1 cellular context compared by ENCODE assay signal in genomic region chr2:54903736-54904554, GRCh38.
A peak's percentile ranks its signal among the peaks of the same experiment; 100 is the strongest.
TF ChIP-seq lines count a peak whose summit lies in the region.

No MANE protein-coding gene starts in this region.

TF ChIP-seq in SK-N-SH, 30 proteins besides CTCF, POLR2A, EP300 and RAD21 (continued from another document):
- TF ChIP-seq FOXJ3 (CRISPR knock-in tag; IDR thresholded peaks at IDR 0.05) (no peak), EZH2phosphoT487 (IDR thresholded peaks at IDR 0.05; ENCODE audit: borderline replicate concordance, low read depth) (no peak), TCF12 (IDR thresholded peaks at IDR 0.05) (peak; percentile 87), JUND (IDR thresholded peaks at IDR 0.05) (peak; percentile 99), FOXM1 (IDR thresholded peaks at IDR 0.05; ENCODE audit: low read depth) (peak; percentile 51; the same call in 1 of the 2 replicates), MAX (IDR thresholded peaks at IDR 0.05; ENCODE audit: low read depth) (peak; percentile 86), RCOR1 (IDR thresholded peaks at IDR 0.05; ENCODE audit: low read length) (no peak), RXRA (IDR thresholded peaks at IDR 0.05; ENCODE audit: borderline replicate concordance, low read depth) (peak; percentile 69; the same call in 1 of the 2 replicates), SIN3A (IDR thresholded peaks at IDR 0.05; ENCODE audit: borderline replicate concordance, low read depth, low read length) (no peak), CHD2 (IDR thresholded peaks at IDR 0.05; ENCODE audit: low read length, partially characterized antibody) (no peak), RFX5 (IDR thresholded peaks at IDR 0.05; ENCODE audit: low read length) (no peak), TEAD4 (IDR thresholded peaks at IDR 0.05; ENCODE audit: borderline replicate concordance, insufficient read depth) (peak; percentile 84; the same call in 1 of the 2 replicates), MEF2A (IDR thresholded peaks at IDR 0.05; ENCODE audit: borderline replicate concordance, low read depth) (peak; percentile 83), IRF3 (IDR thresholded peaks at IDR 0.05; ENCODE audit: low read depth, low read length) (no peak)
